Comparison of ENCODE assay signal across 1 cellular context in the genomic region with DNA sequence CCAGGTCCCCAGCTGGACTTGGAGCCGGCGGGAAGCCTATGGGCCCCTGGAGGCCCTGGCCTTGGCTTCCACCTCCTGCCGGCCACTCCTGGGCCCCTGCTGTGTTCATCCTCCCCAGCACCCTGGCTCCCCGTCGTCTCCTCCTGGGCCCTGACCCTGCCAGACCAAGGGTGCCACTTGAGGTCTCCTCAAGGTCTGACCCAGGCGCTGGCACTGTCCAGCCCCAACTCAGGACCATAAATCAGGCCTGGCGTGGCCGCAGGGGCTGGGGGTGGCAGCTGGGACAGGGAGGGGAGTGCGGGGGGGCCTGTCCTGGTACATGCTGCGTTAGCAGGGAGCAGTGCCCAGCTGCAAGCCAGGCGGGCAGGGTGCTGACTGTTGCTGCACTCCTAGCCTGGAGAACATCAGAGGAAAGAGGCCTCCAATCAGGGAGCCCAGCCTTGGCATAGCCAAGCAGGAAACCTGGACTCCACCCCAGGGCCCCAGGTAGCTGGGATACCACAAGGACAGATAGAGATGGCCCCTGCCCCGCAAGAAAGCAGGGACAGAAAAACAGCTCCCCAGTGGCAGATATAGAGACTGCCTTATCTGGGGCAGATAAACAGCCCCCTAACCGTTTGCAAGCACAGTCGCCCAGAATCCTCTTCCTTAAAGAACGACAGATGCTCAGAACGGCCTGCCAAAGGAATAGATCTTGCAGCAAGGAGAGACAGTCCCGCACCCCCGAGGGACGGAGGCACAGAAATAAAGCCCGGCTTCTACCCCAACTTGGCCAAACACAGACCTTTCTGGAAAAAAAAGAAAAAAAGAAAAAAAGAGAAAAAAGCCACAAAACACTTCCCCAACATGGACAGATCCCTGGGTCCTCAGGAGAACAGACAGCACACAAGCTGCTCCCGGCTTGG.
TF ChIP-seq lines count a peak whose summit lies in the region.

No MANE protein-coding gene starts in this region.

TF ChIP-seq in HepG2, 621 proteins besides CTCF, POLR2A, EP300 and RAD21 (continued from another document and continues in another):
- TF ChIP-seq, protein P1, sequence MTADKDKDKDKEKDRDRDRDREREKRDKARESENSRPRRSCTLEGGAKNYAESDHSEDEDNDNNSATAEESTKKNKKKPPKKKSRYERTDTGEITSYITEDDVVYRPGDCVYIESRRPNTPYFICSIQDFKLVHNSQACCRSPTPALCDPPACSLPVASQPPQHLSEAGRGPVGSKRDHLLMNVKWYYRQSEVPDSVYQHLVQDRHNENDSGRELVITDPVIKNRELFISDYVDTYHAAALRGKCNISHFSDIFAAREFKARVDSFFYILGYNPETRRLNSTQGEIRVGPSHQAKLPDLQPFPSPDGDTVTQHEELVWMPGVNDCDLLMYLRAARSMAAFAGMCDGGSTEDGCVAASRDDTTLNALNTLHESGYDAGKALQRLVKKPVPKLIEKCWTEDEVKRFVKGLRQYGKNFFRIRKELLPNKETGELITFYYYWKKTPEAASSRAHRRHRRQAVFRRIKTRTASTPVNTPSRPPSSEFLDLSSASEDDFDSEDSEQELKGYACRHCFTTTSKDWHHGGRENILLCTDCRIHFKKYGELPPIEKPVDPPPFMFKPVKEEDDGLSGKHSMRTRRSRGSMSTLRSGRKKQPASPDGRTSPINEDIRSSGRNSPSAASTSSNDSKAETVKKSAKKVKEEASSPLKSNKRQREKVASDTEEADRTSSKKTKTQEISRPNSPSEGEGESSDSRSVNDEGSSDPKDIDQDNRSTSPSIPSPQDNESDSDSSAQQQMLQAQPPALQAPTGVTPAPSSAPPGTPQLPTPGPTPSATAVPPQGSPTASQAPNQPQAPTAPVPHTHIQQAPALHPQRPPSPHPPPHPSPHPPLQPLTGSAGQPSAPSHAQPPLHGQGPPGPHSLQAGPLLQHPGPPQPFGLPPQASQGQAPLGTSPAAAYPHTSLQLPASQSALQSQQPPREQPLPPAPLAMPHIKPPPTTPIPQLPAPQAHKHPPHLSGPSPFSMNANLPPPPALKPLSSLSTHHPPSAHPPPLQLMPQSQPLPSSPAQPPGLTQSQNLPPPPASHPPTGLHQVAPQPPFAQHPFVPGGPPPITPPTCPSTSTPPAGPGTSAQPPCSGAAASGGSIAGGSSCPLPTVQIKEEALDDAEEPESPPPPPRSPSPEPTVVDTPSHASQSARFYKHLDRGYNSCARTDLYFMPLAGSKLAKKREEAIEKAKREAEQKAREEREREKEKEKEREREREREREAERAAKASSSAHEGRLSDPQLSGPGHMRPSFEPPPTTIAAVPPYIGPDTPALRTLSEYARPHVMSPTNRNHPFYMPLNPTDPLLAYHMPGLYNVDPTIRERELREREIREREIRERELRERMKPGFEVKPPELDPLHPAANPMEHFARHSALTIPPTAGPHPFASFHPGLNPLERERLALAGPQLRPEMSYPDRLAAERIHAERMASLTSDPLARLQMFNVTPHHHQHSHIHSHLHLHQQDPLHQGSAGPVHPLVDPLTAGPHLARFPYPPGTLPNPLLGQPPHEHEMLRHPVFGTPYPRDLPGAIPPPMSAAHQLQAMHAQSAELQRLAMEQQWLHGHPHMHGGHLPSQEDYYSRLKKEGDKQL (CRISPR knock-in tag; IDR thresholded peaks at IDR 0.05; ENCODE audit: low read depth): no peak
- no peak for TF ChIP-seq GABPA (IDR thresholded peaks at IDR 0.05; ENCODE audit: low read depth, low read length)
- TF ChIP-seq GABPA (CRISPR knock-in tag; IDR thresholded peaks at IDR 0.05; ENCODE audit: low read depth): no peak
- TF ChIP-seq ZNF709 (CRISPR knock-in tag; IDR thresholded peaks at IDR 0.05): no peak
- 0 out of 2 replicates have a peak, but pooled peaks have one; percentile 8 for TF ChIP-seq ZFY (CRISPR knock-in tag; IDR thresholded peaks at IDR 0.05)
- TF ChIP-seq, protein P2, sequence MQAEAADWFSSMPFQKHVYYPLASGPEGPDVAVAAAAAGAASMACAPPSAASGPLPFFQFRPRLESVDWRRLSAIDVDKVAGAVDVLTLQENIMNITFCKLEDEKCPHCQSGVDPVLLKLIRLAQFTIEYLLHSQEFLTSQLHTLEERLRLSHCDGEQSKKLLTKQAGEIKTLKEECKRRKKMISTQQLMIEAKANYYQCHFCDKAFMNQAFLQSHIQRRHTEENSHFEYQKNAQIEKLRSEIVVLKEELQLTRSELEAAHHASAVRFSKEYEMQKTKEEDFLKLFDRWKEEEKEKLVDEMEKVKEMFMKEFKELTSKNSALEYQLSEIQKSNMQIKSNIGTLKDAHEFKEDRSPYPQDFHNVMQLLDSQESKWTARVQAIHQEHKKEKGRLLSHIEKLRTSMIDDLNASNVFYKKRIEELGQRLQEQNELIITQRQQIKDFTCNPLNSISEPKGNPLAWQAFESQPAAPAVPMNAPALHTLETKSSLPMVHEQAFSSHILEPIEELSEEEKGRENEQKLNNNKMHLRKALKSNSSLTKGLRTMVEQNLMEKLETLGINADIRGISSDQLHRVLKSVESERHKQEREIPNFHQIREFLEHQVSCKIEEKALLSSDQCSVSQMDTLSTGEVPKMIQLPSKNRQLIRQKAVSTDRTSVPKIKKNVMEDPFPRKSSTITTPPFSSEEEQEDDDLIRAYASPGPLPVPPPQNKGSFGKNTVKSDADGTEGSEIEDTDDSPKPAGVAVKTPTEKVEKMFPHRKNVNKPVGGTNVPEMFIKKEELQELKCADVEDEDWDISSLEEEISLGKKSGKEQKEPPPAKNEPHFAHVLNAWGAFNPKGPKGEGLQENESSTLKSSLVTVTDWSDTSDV (CRISPR knock-in tag; IDR thresholded peaks at IDR 0.05): no peak
- no peak for TF ChIP-seq ZNF660 (CRISPR knock-in tag; IDR thresholded peaks at IDR 0.05; ENCODE audit: borderline replicate concordance, low read depth)
- no peak for TF ChIP-seq ELF1 (CRISPR knock-in tag; IDR thresholded peaks at IDR 0.05)
- no peak for TF ChIP-seq FLYWCH1 (CRISPR knock-in tag; IDR thresholded peaks at IDR 0.05)
- no peak for TF ChIP-seq PRDM4 (CRISPR knock-in tag; IDR thresholded peaks at IDR 0.05; ENCODE audit: borderline replicate concordance)
- TF ChIP-seq ZNF879 (CRISPR knock-in tag; IDR thresholded peaks at IDR 0.05): no peak
- no peak for TF ChIP-seq FOXP4 (CRISPR knock-in tag; IDR thresholded peaks at IDR 0.05)
- no peak for TF ChIP-seq NFKBIZ (CRISPR knock-in tag; IDR thresholded peaks at IDR 0.05)
- no peak for TF ChIP-seq ARNTL (CRISPR knock-in tag; IDR thresholded peaks at IDR 0.05)
- no peak for TF ChIP-seq MAZ (IDR thresholded peaks at IDR 0.05; ENCODE audit: borderline replicate concordance, low read depth, low read length)
- TF ChIP-seq MAZ (CRISPR knock-in tag; IDR thresholded peaks at IDR 0.05; ENCODE audit: low read depth): no peak
- 0 out of 2 replicates have a peak, but pooled peaks have one; percentile 27 for TF ChIP-seq KDM2A (CRISPR knock-in tag; IDR thresholded peaks at IDR 0.05; ENCODE audit: borderline replicate concordance, low read depth)
- no peak for TF ChIP-seq LCORL (IDR thresholded peaks at IDR 0.05)
- no peak for TF ChIP-seq LCORL (CRISPR knock-in tag; IDR thresholded peaks at IDR 0.05)
- no peak for TF ChIP-seq ZNF75D (CRISPR knock-in tag; IDR thresholded peaks at IDR 0.05; ENCODE audit: borderline replicate concordance)
- no peak for TF ChIP-seq ZNF780A (CRISPR knock-in tag; IDR thresholded peaks at IDR 0.05)
- TF ChIP-seq IKZF5 (CRISPR knock-in tag; IDR thresholded peaks at IDR 0.05): no peak
- TF ChIP-seq ZNF687 (CRISPR knock-in tag; IDR thresholded peaks at IDR 0.05): peak; percentile 27
- TF ChIP-seq KDM1A (CRISPR knock-in tag; IDR thresholded peaks at IDR 0.05): no peak
- TF ChIP-seq ERF (CRISPR knock-in tag; IDR thresholded peaks at IDR 0.05): no peak
- no peak for TF ChIP-seq REL (CRISPR knock-in tag; conservative IDR thresholded peaks at IDR 0.05)
- TF ChIP-seq KDM3A (CRISPR knock-in tag; IDR thresholded peaks at IDR 0.05; ENCODE audit: low read depth): no peak
- peak; percentile 12; the same call in 1 of the 2 replicates for TF ChIP-seq RXRA (CRISPR knock-in tag; IDR thresholded peaks at IDR 0.05)
- TF ChIP-seq SAP130 (CRISPR knock-in tag; IDR thresholded peaks at IDR 0.05; ENCODE audit: low read depth): no peak
- peak; percentile 55; the same call in 1 of the 2 replicates for TF ChIP-seq ZNF891 (CRISPR knock-in tag; IDR thresholded peaks at IDR 0.05)
- TF ChIP-seq, protein P3, sequence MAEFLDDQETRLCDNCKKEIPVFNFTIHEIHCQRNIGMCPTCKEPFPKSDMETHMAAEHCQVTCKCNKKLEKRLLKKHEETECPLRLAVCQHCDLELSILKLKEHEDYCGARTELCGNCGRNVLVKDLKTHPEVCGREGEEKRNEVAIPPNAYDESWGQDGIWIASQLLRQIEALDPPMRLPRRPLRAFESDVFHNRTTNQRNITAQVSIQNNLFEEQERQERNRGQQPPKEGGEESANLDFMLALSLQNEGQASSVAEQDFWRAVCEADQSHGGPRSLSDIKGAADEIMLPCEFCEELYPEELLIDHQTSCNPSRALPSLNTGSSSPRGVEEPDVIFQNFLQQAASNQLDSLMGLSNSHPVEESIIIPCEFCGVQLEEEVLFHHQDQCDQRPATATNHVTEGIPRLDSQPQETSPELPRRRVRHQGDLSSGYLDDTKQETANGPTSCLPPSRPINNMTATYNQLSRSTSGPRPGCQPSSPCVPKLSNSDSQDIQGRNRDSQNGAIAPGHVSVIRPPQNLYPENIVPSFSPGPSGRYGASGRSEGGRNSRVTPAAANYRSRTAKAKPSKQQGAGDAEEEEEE (CRISPR knock-in tag; IDR thresholded peaks at IDR 0.05; ENCODE audit: borderline replicate concordance): no peak
